Comparison of ENCODE assay signal across 35 cellular contexts in genomic region chr18:60113396-60113795, GRCh38.
"Had no signal": no experiment of that assay in that cellular context is flagged by ENCODE, and none has a peak within 500 bp of the region (broad histone marks: within the 10 kb centered on the region; RNA-seq: fewer than 3 reads in every experiment).

No MANE protein-coding gene starts in this region.

- H3K27me3 Mint-ChIP-seq: activated CD4-positive, alpha-beta memory T cell treated with anti-CD3 and anti-CD28 coated beads for 36 hours; activated naive CD8-positive, alpha-beta T cell treated with anti-CD3 and anti-CD28 coated beads for 36 hours; central memory CD8-positive, alpha-beta T cell had no signal

- DNase-seq: activated B cell treated with CpG ODN at 0.5 μM for 24 hours; activated CD4-positive, alpha-beta memory T cell treated with anti-CD3 and anti-CD28 coated beads for 36 hours; activated CD4-positive, alpha-beta T cell treated with anti-CD3 and anti-CD28 coated beads for 4 hours; activated CD4-positive, alpha-beta T cell treated with anti-CD3 and anti-CD28 coated beads, Interleukin-2, amount 50 U/mL, for 1 hour; activated CD4-positive, CD25-positive, alpha-beta regulatory T cell treated with anti-CD3 and anti-CD28 coated beads, Interleukin-2, amount 50 U/mL, for 72 hours; activated CD8-positive, alpha-beta memory T cell treated with anti-CD3 and anti-CD28 coated beads, Interleukin-2, amount 50 U/mL, for 48 hours; activated effector memory CD4-positive, alpha-beta T cell treated with anti-CD3 and anti-CD28 coated beads, Interleukin-2, amount 50 U/mL, for 16 hours; activated naive CD4-positive, alpha-beta T cell; activated naive CD4-positive, alpha-beta T cell treated with anti-CD3 and anti-CD28 coated beads, Interleukin-2, amount 50 U/mL, for 16 hours; activated naive CD8-positive, alpha-beta T cell treated with anti-CD3 and anti-CD28 coated beads for 36 hours; activated T-cell treated with anti-CD3 and anti-CD28 coated beads, Interleukin-2, amount 50 U/mL, for 1 hour; activated T-cell treated with anti-CD3 and anti-CD28 coated beads, Interleukin-2, amount 50 U/mL, for 72 hours; amygdala; Kasumi-1; KG1; NCI-H1092 treated with DMSO at 0.1 percent for 48 hours; NCI-H1417; NCI-H146; NCI-H187 treated with DMSO at 0.1 percent for 48 hours; NCI-H2081; NCI-H2171 treated with DMSO at 0.1 percent for 48 hours; NCI-H2227 treated with DMSO at 0.1 percent for 48 hours; NCI-H446; NCI-H510A treated with DMSO at 0.1 percent for 48 hours; NCI-H526 treated with DMSO at 0.1 percent for 48 hours; NCI-H774; SHP77; SJCRH30; T1000 had no signal

- H3K4me3 ChIP-seq: ascending aorta, cardiac muscle cell, SJCRH30, SK-N-MC had no signal

- H3K9me3 Mint-ChIP-seq: activated CD4-positive, alpha-beta memory T cell treated with anti-CD3 and anti-CD28 coated beads for 36 hours; activated naive CD8-positive, alpha-beta T cell treated with anti-CD3 and anti-CD28 coated beads for 36 hours; activated T-cell treated with anti-CD3 and anti-CD28 coated beads, Interleukin-2, amount 50 U/mL, for 72 hours; activated T-helper 17 cell treated with anti-CD3 and anti-CD28 coated beads, Interleukin-2, amount 50 U/mL, for 72 hours; central memory CD8-positive, alpha-beta T cell had no signal

- H3K27ac Mint-ChIP-seq: activated B cell treated with CpG ODN at 0.5 μM for 24 hours; activated CD4-positive, alpha-beta memory T cell treated with anti-CD3 and anti-CD28 coated beads for 36 hours; activated naive CD8-positive, alpha-beta T cell treated with anti-CD3 and anti-CD28 coated beads for 36 hours; activated T-cell treated with anti-CD3 and anti-CD28 coated beads, Interleukin-2, amount 50 U/mL, for 72 hours; activated T-helper 17 cell treated with anti-CD3 and anti-CD28 coated beads, Interleukin-2, amount 50 U/mL, for 72 hours had no signal

- ATAC-seq: activated T-cell treated with anti-CD3 and anti-CD28 coated beads, Interleukin-2, amount 50 U/mL, for 72 hours; activated T-helper 17 cell treated with anti-CD3 and anti-CD28 coated beads, Interleukin-2, amount 50 U/mL, for 72 hours; Panc1 had no signal

- H3K9me3 ChIP-seq: ascending aorta, SJCRH30 had no signal

- H3K27me3 ChIP-seq: ascending aorta, cardiac muscle cell, SJCRH30 had no signal

- H3K4me3 Mint-ChIP-seq: activated B cell treated with CpG ODN at 0.5 μM for 24 hours; activated CD4-positive, alpha-beta memory T cell treated with anti-CD3 and anti-CD28 coated beads for 36 hours; activated naive CD8-positive, alpha-beta T cell treated with anti-CD3 and anti-CD28 coated beads for 36 hours; activated T-cell treated with anti-CD3 and anti-CD28 coated beads, Interleukin-2, amount 50 U/mL, for 72 hours; activated T-helper 17 cell treated with anti-CD3 and anti-CD28 coated beads, Interleukin-2, amount 50 U/mL, for 72 hours; central memory CD8-positive, alpha-beta T cell had no signal

- H3K4me1 Mint-ChIP-seq: activated B cell treated with CpG ODN at 0.5 μM for 24 hours; activated naive CD8-positive, alpha-beta T cell treated with anti-CD3 and anti-CD28 coated beads for 36 hours; activated T-helper 17 cell treated with anti-CD3 and anti-CD28 coated beads, Interleukin-2, amount 50 U/mL, for 72 hours; central memory CD8-positive, alpha-beta T cell had no signal

- H3K36me3 ChIP-seq: ascending aorta, cardiac muscle cell, SJCRH30 had no signal

- H3K36me3 Mint-ChIP-seq: activated CD4-positive, alpha-beta memory T cell treated with anti-CD3 and anti-CD28 coated beads for 36 hours; activated naive CD8-positive, alpha-beta T cell treated with anti-CD3 and anti-CD28 coated beads for 36 hours had no signal

- H3K27ac ChIP-seq: ascending aorta, cardiac muscle cell, SJCRH30, SK-N-MC had no signal

- H3K4me1 ChIP-seq: ascending aorta, SJCRH30 had no signal
